19 cellular contexts compared by ENCODE assay signal in the genomic region with DNA sequence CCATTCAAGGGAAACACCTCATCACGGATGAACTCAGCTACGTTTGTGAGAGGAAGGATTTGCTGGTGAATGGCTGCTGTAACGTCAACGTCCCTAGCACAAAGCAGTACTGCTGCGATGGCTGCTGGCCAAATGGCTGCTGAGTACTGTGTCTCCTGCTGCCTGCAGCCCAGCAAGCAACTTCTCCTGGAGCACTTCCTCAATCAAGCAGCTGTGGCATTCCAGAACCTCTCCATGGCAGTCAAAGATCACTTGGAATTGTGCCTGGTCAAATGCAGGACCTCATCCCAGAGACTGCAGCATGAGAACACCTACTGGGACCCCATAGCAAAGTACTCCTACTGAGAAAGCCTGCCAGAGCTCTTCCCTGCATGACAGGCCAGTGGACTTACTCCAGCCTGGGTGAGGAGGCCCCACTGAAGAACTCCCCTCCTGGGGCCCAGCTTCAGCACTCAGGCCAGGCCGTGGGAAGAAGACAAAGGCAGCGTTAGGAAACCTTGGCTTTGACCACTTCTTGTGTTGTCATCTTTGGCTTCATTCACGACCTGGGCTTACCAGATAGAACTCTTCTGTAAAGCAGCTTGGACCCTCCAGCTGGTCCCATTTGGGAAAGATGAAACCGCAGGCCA.
DNase-seq lines count a peak whose midpoint lies in the region; ATAC-seq and TF ChIP-seq lines count a peak whose summit lies in the region.
"Had no signal": no experiment of that assay in that cellular context is flagged by ENCODE, and none has a peak within 500 bp of the region (broad histone marks: within the 10 kb centered on the region; RNA-seq: fewer than 3 reads in every experiment).

No MANE protein-coding gene starts in this region.

- ATAC-seq in Right ventricle myocardium inferior = peak; percentile 95
- ATAC-seq in heart left ventricle = peak; percentile 32 to 86 (median 70)
- ATAC-seq in GM19463 (IDR thresholded peaks at IDR 0.05; ENCODE audit: unreplicated experiment) = no peak
- ATAC-seq: Panc1 had no signal

- no peak for TF ChIP-seq CTCF in heart left ventricle (IDR thresholded peaks at IDR 0.05)
- TF ChIP-seq CTCF in liver (IDR thresholded peaks at IDR 0.05; ENCODE audit: low read depth, low read length, missing input control) = no peak

- no peak overlapping the region for H3K4me3 Mint-ChIP-seq in T-helper 2 cell treated with Interferon-gamma antibody and Interleukin-4, amounts not matched to agents 5 μg/mL and 100 μg/mL, for 36 hours
- H3K4me3 Mint-ChIP-seq: B cell; CD4-positive, CD25-positive, alpha-beta regulatory T cell had no signal

- H3K9me3 Mint-ChIP-seq in T-helper 2 cell treated with Interferon-gamma antibody and Interleukin-4, amounts not matched to agents 5 μg/mL and 100 μg/mL, for 36 hours = no peaks in the 10 kb centered on the region

- H3K27me3 ChIP-seq in heart left ventricle = no peaks in the 10 kb centered on the region
- H3K27me3 ChIP-seq in liver (ENCODE audit: control insufficient read depth in 4 of 4, insufficient read depth in 4 of 4, low read length in 3 of 4) = no peaks in the 10 kb centered on the region

- TF ChIP-seq RAD21 in liver (IDR thresholded peaks at IDR 0.05) = peak in 1 of 2 donors; percentile 25

- H3K4me3 ChIP-seq in heart left ventricle (no peak overlapping the region), liver (ENCODE audit: low read depth in 1 of 3, low read length in 3 of 3) (no peak overlapping the region)
- H3K4me3 ChIP-seq: GM23248 had no signal

- intact Hi-C loops in Right ventricle myocardium inferior (cut with DNase I) (no loop called here), cardiac septum (cut with DNase I) (no loop called here), heart left ventricle (cut with DNase I) (no loop called here)

- H3K9me3 ChIP-seq in heart left ventricle = peaks cover 0 to 2% (median 0%) of the 10 kb centered on the region in 12 donors
- no peaks in the 10 kb centered on the region for H3K9me3 ChIP-seq in liver (ENCODE audit: control insufficient read depth in 4 of 4, low read length in 3 of 4)
- H3K9me3 ChIP-seq: SK-N-SH had no signal

- H3K9ac ChIP-seq in liver (ENCODE audit: low read depth in 1 of 2, low read length in 2 of 2) = no peak overlapping the region
- H3K9ac ChIP-seq: GM23248, KMS-11, SK-N-SH had no signal

- H3K27me3 Mint-ChIP-seq in T-helper 2 cell treated with Interferon-gamma antibody and Interleukin-4, amounts not matched to agents 5 μg/mL and 100 μg/mL, for 36 hours (ENCODE audit: low read depth) = no peaks in the 10 kb centered on the region
- H3K27me3 Mint-ChIP-seq: B cell; CD4-positive, CD25-positive, alpha-beta regulatory T cell had no signal

- no peak overlapping the region for H3K27ac Mint-ChIP-seq in T-helper 2 cell treated with Interferon-gamma antibody and Interleukin-4, amounts not matched to agents 5 μg/mL and 100 μg/mL, for 36 hours
- H3K27ac Mint-ChIP-seq: B cell; CD4-positive, CD25-positive, alpha-beta regulatory T cell had no signal

- peaks cover 1% of the 10 kb centered on the region for H3K36me3 Mint-ChIP-seq in T-helper 2 cell treated with Interferon-gamma antibody and Interleukin-4, amounts not matched to agents 5 μg/mL and 100 μg/mL, for 36 hours (ENCODE audit: low read depth)

- DNase-seq in Right ventricle myocardium inferior (ENCODE audit: missing footprints) (peak; percentile 69), cardiac septum (ENCODE audit: low spot score) (no peak), heart left ventricle (peak; percentile 9 to 61 (median 38)), NCI-H1417 (lab: John Stamatoyannopoulos, UW) (no peak), GM19238 (ENCODE audit: insufficient read length, low spot score) (no peak)
- no peak for DNase-seq in T-helper 2 cell treated with Interferon-gamma antibody and Interleukin-4, amounts not matched to agents 5 μg/mL and 100 μg/mL, for 36 hours (ENCODE audit: low spot score)
- DNase-seq: CD4-positive, CD25-positive, alpha-beta regulatory T cell; GM23248; HCEC 1CT; NCI-H1436 treated with DMSO at 0.1 percent for 48 hours; NCI-H2081; NCI-H524; SK-N-SH had no signal

- H3K36me3 ChIP-seq in heart left ventricle (peaks cover 0 to 3% (median 0%) of the 10 kb centered on the region in 9 donors), liver (ENCODE audit: control insufficient read depth in 4 of 4, insufficient read depth in 3 of 4, low read depth in 1 of 4, low read length in 3 of 4) (no peaks in the 10 kb centered on the region)

- H3K27ac ChIP-seq in heart left ventricle = no peak overlapping the region
- no peak overlapping the region for H3K27ac ChIP-seq in liver (ENCODE audit: low read depth in 1 of 2, low read length in 2 of 2)
- H3K27ac ChIP-seq: 22Rv1, GM23248, KMS-11 had no signal

- peaks cover under 1% of the 10 kb centered on the region for H3K4me1 Mint-ChIP-seq in T-helper 2 cell treated with Interferon-gamma antibody and Interleukin-4, amounts not matched to agents 5 μg/mL and 100 μg/mL, for 36 hours (ENCODE audit: low read depth)
- H3K4me1 Mint-ChIP-seq: B cell had no signal

- no peaks in the 10 kb centered on the region for H3K4me1 ChIP-seq in heart left ventricle
- peaks cover 3 to 13% (median 6%) of the 10 kb centered on the region in 4 donors for H3K4me1 ChIP-seq in liver (ENCODE audit: control insufficient read depth in 4 of 4, insufficient read depth in 4 of 4, low read length in 3 of 4)

- 66 to 81% (median 70%) methylated on average over 8 to 9 of the region's 9 CpGs for WGBS in heart left ventricle, 4 donors
- WGBS in liver = 60% methylated on average over 9 of the region's 9 CpGs

- no peak for TF ChIP-seq POLR2A in heart left ventricle (IDR thresholded peaks at IDR 0.05)

TF ChIP-seq in liver, 16 proteins besides CTCF, POLR2A, EP300 and RAD21:
- TF ChIP-seq HNF4A (conservative IDR thresholded peaks at IDR 0.05) (peak; percentile 38 to 45), FOXA2 (IDR thresholded peaks at IDR 0.05) (no peak)

Comparison
In these comparisons a context has a peak if more than half of its experiments do, and no peak if none do; other contexts are left out.
1. DNase-seq: peak in Right ventricle myocardium inferior (single experiment) and heart left ventricle (5 of 5); none in cardiac septum (single experiment), NCI-H1417 (0 of 3), T-helper 2 cell treated with Interferon-gamma antibody and Interleukin-4, amounts not matched to agents 5 μg/mL and 100 μg/mL, for 36 hours (single experiment) and GM19238 (single experiment).